18 cellular contexts compared by ENCODE assay signal in genomic region chr9:126880947-126881332, GRCh38. TPM values are rescaled to one million over a fixed set of nuclear protein-coding genes. Genes with fewer than 3 reads are reported as not detected.
DNase-seq lines count a peak whose midpoint lies in the region; ATAC-seq, FAIRE-seq and TF ChIP-seq lines count a peak whose summit lies in the region.
"Had no signal": no experiment of that assay in that cellular context is flagged by ENCODE, and none has a peak within 500 bp of the region (broad histone marks: within the 10 kb centered on the region; RNA-seq: fewer than 3 reads in every experiment).

No MANE protein-coding gene starts in this region.

- peak; percentile 72 for ATAC-seq in Right ventricle myocardium superior (ENCODE audit: poor library complexity)
- no peak for ATAC-seq in GM21360 (IDR thresholded peaks at IDR 0.05; ENCODE audit: unreplicated experiment)
- ATAC-seq: Panc1 had no signal

- DNase-seq in Right ventricle myocardium superior (no peak), left ventricle myocardium inferior (no peak), fibroblast of gingiva (ENCODE audit: low read depth) (peak; percentile 36), medulla oblongata (ENCODE audit: extremely low spot score) (peak; percentile 82), GM19239 (ENCODE audit: insufficient read length, low spot score) (no peak), NCI-H2171 (lab: John Stamatoyannopoulos, UW) (no peak)
- DNase-seq in activated CD4-positive, alpha-beta T cell treated with anti-CD3 and anti-CD28 coated beads, Interleukin-2, amount 50 U/mL, for 1 hour, result no peak
- DNase-seq: EL, H9, Karpas-422, NCI-H1417 treated with DMSO at 0.1 percent for 48 hours, NCI-H2029, NCI-H510A, NCI-H82, SHP77 had no signal

- no peak for FAIRE-seq in GM19239 (lab: Jason Lieb, UNC)

- no peak overlapping the region for H3K4me3 ChIP-seq in left ventricle myocardium inferior

- TF ChIP-seq CTCF in left ventricle myocardium inferior (IDR thresholded peaks at IDR 0.05; ENCODE audit: borderline replicate concordance), result no peak

- peaks cover 33% of the 10 kb centered on the region for H3K4me1 ChIP-seq in left ventricle myocardium inferior

- H3K27me3 ChIP-seq in left ventricle myocardium inferior (ENCODE audit: low read depth), result no peaks in the 10 kb centered on the region

- H3K36me3 ChIP-seq in left ventricle myocardium inferior, result peaks cover 31% of the 10 kb centered on the region

- no peaks in the 10 kb centered on the region for H3K9me3 ChIP-seq in left ventricle myocardium inferior (replicated peaks)

- intact Hi-C loops in Right ventricle myocardium superior (cut with DNase I) (no loop called here), left ventricle myocardium inferior (cut with micrococcal nuclease) (no loop called here)

- no peak overlapping the region for H3K27ac ChIP-seq in left ventricle myocardium inferior (replicated peaks)
- H3K27ac ChIP-seq: C4-2B had no signal

RNA-seq across cellular contexts. Expression of gene ZBTB34, which starts 20.5 kb away (rescaled TPM):
- total RNA-seq in Right ventricle myocardium superior (5.5 TPM), left ventricle myocardium inferior (4.5 TPM)

RNA-seq across cellular contexts. Expression of gene RALGPS1, which starts 33.6 kb away (rescaled TPM):
- 17.7 TPM for total RNA-seq in Right ventricle myocardium superior
- total RNA-seq in left ventricle myocardium inferior, result 18.9 TPM

Comparison
In these comparisons a context has a peak if more than half of its experiments do, and no peak if none do; other contexts are left out.
1. DNase-seq: peak in fibroblast of gingiva (single experiment) and medulla oblongata (single experiment); none in Right ventricle myocardium superior (single experiment), left ventricle myocardium inferior (single experiment), activated CD4-positive, alpha-beta T cell treated with anti-CD3 and anti-CD28 coated beads, Interleukin-2, amount 50 U/mL, for 1 hour (single experiment), GM19239 (single experiment) and NCI-H2171 (single experiment).